In the genomic region with DNA sequence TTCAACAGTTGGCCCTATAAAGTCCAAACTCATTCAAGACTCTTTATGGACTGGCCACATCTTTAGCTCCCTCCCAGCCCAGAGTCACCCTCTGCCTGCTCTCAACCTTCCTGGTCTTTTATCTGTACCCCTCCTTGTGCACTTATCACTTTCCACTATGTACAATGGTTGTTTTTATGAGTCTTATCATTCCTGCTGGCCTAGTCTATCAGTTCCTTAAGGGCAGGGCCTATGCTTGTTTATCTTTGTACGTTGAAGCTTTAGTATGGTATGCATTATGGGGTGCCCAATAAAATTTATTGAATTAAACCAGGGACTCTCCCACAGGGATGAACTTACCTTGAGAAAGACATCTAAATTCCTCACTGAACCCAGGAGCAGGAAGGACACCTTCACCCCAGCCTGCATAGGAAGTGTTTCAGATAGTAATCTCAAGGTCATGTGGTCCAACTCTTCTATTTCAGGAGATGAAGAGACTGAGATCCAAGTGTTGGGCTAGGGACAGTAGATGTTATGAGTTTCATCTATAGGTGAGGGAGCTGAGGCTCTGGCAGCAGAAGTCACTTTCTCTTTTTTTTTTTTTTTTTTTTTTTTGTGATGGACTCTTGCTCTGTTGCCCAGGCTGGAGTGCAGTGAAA, we compare ENCODE assay signal across 1 cellular context.
TF ChIP-seq lines count a peak whose summit lies in the region.

No MANE protein-coding gene starts in this region.

TF ChIP-seq in GM23338, 12 proteins besides CTCF, POLR2A, EP300 and RAD21 (continued from another document):
- TF ChIP-seq, protein P1, sequence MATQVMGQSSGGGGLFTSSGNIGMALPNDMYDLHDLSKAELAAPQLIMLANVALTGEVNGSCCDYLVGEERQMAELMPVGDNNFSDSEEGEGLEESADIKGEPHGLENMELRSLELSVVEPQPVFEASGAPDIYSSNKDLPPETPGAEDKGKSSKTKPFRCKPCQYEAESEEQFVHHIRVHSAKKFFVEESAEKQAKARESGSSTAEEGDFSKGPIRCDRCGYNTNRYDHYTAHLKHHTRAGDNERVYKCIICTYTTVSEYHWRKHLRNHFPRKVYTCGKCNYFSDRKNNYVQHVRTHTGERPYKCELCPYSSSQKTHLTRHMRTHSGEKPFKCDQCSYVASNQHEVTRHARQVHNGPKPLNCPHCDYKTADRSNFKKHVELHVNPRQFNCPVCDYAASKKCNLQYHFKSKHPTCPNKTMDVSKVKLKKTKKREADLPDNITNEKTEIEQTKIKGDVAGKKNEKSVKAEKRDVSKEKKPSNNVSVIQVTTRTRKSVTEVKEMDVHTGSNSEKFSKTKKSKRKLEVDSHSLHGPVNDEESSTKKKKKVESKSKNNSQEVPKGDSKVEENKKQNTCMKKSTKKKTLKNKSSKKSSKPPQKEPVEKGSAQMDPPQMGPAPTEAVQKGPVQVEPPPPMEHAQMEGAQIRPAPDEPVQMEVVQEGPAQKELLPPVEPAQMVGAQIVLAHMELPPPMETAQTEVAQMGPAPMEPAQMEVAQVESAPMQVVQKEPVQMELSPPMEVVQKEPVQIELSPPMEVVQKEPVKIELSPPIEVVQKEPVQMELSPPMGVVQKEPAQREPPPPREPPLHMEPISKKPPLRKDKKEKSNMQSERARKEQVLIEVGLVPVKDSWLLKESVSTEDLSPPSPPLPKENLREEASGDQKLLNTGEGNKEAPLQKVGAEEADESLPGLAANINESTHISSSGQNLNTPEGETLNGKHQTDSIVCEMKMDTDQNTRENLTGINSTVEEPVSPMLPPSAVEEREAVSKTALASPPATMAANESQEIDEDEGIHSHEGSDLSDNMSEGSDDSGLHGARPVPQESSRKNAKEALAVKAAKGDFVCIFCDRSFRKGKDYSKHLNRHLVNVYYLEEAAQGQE (IDR thresholded peaks at IDR 0.05; ENCODE audit: unreplicated experiment), result no peak
- TF ChIP-seq ZNF331 (CRISPR knock-in tag; IDR thresholded peaks at IDR 0.05; ENCODE audit: low read depth) (no peak), POLR2AphosphoS5 (IDR thresholded peaks at IDR 0.05; ENCODE audit: low read depth) (no peak)
